In the genomic region with DNA sequence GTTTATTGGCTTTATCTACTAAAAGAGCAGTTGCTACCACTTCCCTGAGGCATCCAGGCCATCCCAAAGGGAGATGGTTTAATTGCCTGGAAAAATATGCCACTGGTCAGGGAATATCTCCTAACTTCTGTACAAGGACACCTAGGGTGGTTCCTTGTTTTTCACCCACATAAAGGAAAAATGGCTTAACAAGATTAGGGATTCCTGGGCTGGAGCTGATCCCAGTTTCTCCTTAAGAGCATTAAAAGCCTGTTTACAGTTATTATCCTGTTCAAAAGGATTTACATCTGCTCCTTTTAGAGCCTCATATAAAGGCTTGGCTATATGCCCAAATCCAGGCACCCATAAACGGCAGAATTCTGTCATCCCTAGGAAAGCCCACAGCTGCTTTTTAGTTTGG, we compare ENCODE assay signal across 17 cellular contexts.
DNase-seq lines count a peak whose midpoint lies in the region; ATAC-seq and TF ChIP-seq lines count a peak whose summit lies in the region.
"Had no signal": no experiment of that assay in that cellular context is flagged by ENCODE, and none has a peak within 500 bp of the region (broad histone marks: within the 10 kb centered on the region; RNA-seq: fewer than 3 reads in every experiment).

No MANE protein-coding gene starts in this region.

- H3K9me2 ChIP-seq in hepatocyte (replicated peaks; ENCODE audit: insufficient read depth) = no peaks in the 10 kb centered on the region

- H3K4me3 ChIP-seq in HAP-1 (no peak overlapping the region), hepatocyte (no peak overlapping the region), breast epithelium (no peak overlapping the region)
- H3K4me3 ChIP-seq: GM23338, MG63, SJCRH30 had no signal

- no peak for ATAC-seq in GM18861 (IDR thresholded peaks at IDR 0.05; ENCODE audit: unreplicated experiment)
- ATAC-seq: GM23338, PC-3 had no signal

- H3K4me2 ChIP-seq in hepatocyte = no peak overlapping the region
- H3K4me2 ChIP-seq: GM23338 had no signal

- TF ChIP-seq CTCF in hepatocyte (IDR thresholded peaks at IDR 0.05; ENCODE audit: poor library complexity) (no peak), breast epithelium (IDR thresholded peaks at IDR 0.05) (no peak)

- no peaks in the 10 kb centered on the region for H4K20me1 ChIP-seq in hepatocyte (ENCODE audit: insufficient read depth, poor library complexity, severe bottlenecking)

- H3K27me3 ChIP-seq in HAP-1 (ENCODE audit: low read depth) (peaks cover 25% of the 10 kb centered on the region), hepatocyte (no peaks in the 10 kb centered on the region), breast epithelium (no peaks in the 10 kb centered on the region)
- H3K27me3 ChIP-seq: MG63, SJCRH30 had no signal

- no peaks in the 10 kb centered on the region for H3K79me2 ChIP-seq in hepatocyte

- no peak for TF ChIP-seq POLR2A in breast epithelium (IDR thresholded peaks at IDR 0.05)

- in situ Hi-C loops in HAP-1 (cut with MboI; ENCODE audit: low sequenced_read_pairs) = no loop called here

- H2AFZ ChIP-seq in hepatocyte = no peak overlapping the region
- H2AFZ ChIP-seq: GM23338 had no signal

- H3K36me3 ChIP-seq in HAP-1 (replicated peaks) (no peaks in the 10 kb centered on the region), hepatocyte (replicated peaks; ENCODE audit: insufficient read depth, low read depth) (no peaks in the 10 kb centered on the region), breast epithelium (no peaks in the 10 kb centered on the region)
- H3K36me3 ChIP-seq: MG63, SJCRH30 had no signal

- intact Hi-C loops in head of caudate nucleus (cut with DNase I) (no loop called here), breast epithelium (cut with DNase I; ENCODE audit: low total_unique reads) (no loop called here)

- 27% methylated on average over 1 of the region's 1 CpG for WGBS in hepatocyte (ENCODE audit: low lambda C conversion rate, missing lambda C conversion rate)

- DNase-seq in D341Med (ENCODE audit: low spot score) = peak; percentile 55
- peak; percentile 54 to 81 for DNase-seq in HAP-1 (ENCODE audit: low spot score in 2 of 2)
- DNase-seq in NCI-H524 treated with DMSO at 0.1 percent for 48 hours (lab: John Stamatoyannopoulos, UW) = peak; percentile 86
- no peak for DNase-seq in hepatocyte (ENCODE audit: low spot score)
- no peak for DNase-seq in head of caudate nucleus
- no peak for DNase-seq in breast epithelium (ENCODE audit: low spot score in 2 of 2)
- DNase-seq: GF-D8, MG63, NCI-H1417, NCI-H187 treated with DMSO at 0.1 percent for 48 hours, NCI-H2171 treated with DMSO at 0.1 percent for 48 hours, NCI-H510A, PC-3, SJCRH30 had no signal

- H3K9me3 ChIP-seq in HAP-1 (no peaks in the 10 kb centered on the region), hepatocyte (ENCODE audit: low read depth) (no peaks in the 10 kb centered on the region), breast epithelium (peaks cover 3 to 17% of the 10 kb centered on the region in 2 donors)
- H3K9me3 ChIP-seq: MG63, SJCRH30 had no signal

- peak overlapping the region; percentile 43 for H3K27ac ChIP-seq in hepatocyte
- H3K27ac ChIP-seq in breast epithelium = no peak overlapping the region
- H3K27ac ChIP-seq: RWPE1, SJCRH30 had no signal

- peaks cover 4% of the 10 kb centered on the region for H3K4me1 ChIP-seq in HAP-1
- H3K4me1 ChIP-seq in hepatocyte (ENCODE audit: insufficient read depth) = peaks cover 20% of the 10 kb centered on the region
- H3K4me1 ChIP-seq in breast epithelium = no peaks in the 10 kb centered on the region
- H3K4me1 ChIP-seq: SJCRH30 had no signal

Comparison
In these comparisons a context has a peak if more than half of its experiments do, and no peak if none do; other contexts are left out.
1. DNase-seq: peak in D341Med (single experiment), HAP-1 (2 of 2) and NCI-H524 treated with DMSO at 0.1 percent for 48 hours (single experiment); none in hepatocyte (single experiment), head of caudate nucleus (0 of 42) and breast epithelium (0 of 2).